In the genomic region with DNA sequence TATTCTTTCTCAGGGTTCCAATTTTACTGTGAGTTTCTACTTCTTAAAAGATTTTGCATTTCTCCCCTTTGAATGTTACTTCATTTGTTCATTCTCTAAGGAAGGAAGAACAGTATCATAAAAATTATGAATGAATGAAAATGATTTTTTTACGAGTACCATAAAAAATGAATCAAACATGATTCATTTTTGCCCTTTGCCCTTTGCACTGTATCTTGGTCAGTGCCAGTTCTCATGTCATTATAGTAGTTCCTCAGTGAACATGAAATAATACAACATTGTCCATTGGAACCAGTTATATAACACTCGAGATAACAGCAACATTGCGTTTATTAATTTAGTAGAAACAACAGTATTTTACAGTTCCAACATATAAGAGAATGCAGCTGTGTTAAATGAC, we compare ENCODE assay signal across 18 cellular contexts. TPM values are rescaled to one million over a fixed set of nuclear protein-coding genes. Genes with fewer than 3 reads are reported as not detected.
DNase-seq lines count a peak whose midpoint lies in the region; ATAC-seq, FAIRE-seq and TF ChIP-seq lines count a peak whose summit lies in the region.
"Had no signal": no experiment of that assay in that cellular context is flagged by ENCODE, and none has a peak within 500 bp of the region (broad histone marks: within the 10 kb centered on the region; RNA-seq: fewer than 3 reads in every experiment).

No MANE protein-coding gene starts in this region.

- no peak overlapping the region for H3K27ac ChIP-seq in SJCRH30
- H3K27ac ChIP-seq: BLaER1, GM23248 had no signal

- H3K36me3 ChIP-seq in SJCRH30: peaks cover 2% of the 10 kb centered on the region; the same call in 1 of the 2 replicates
- H3K36me3 ChIP-seq: HAP-1 had no signal

- no peak for DNase-seq in D721Med (ENCODE audit: insufficient read length, low spot score)
- peak; percentile 28 for DNase-seq in HT-29 (ENCODE audit: low spot score)
- DNase-seq in dermis blood vessel endothelial cell: peak; percentile 38
- peak; percentile 30 to 33 for DNase-seq in lung microvascular endothelial cell (ENCODE audit: low read depth in 2 of 2)
- no peak for DNase-seq in SJCRH30
- no peak for DNase-seq in NCI-H2029 (lab: John Stamatoyannopoulos, UW)
- DNase-seq: 8988T, AML-193, DMS79, GM23248, HFFc6 had no signal

- ATAC-seq in HG03196 (IDR thresholded peaks at IDR 0.05; ENCODE audit: unreplicated experiment) (no peak), HG03521 (IDR thresholded peaks at IDR 0.05; ENCODE audit: unreplicated experiment) (no peak)
- ATAC-seq: GM12878 had no signal

- no peaks in the 10 kb centered on the region for H3K9me3 ChIP-seq in SJCRH30 (replicated peaks)
- H3K9me3 ChIP-seq: BLaER1, HAP-1 had no signal

- no peak for TF ChIP-seq CTCF in D721Med (IDR thresholded peaks at IDR 0.05; ENCODE audit: insufficient read depth, missing control alignments)

- no peak overlapping the region for H3K4me3 ChIP-seq in SJCRH30
- H3K4me3 ChIP-seq: BLaER1, GM12878, GM23248, HAP-1 had no signal

- peak; percentile 6 for FAIRE-seq in D721Med (lab: Jason Lieb, UNC)
- FAIRE-seq: GM12878, GM18507 had no signal

- H3K4me1 ChIP-seq in SJCRH30: no peaks in the 10 kb centered on the region

- H3K27me3 ChIP-seq in SJCRH30: 0 out of 2 replicates have a peak, but pooled peaks cover 6% of the 10 kb centered on the region
- H3K27me3 ChIP-seq: BLaER1 had no signal

RNA-seq across cellular contexts. Expression of gene FLT1, which starts 28.8 kb away (rescaled TPM):
- not detected in 2 replicates for total RNA-seq in HT-29 (2014; rRNA removed; shearing (Covaris generic))
- total RNA-seq in dermis blood vessel endothelial cell (74.7 and 82.9 TPM in 2 replicates), lung microvascular endothelial cell (3.4 and 42.7 TPM in 2 replicates)
- 0.25 and 0.36 TPM in 2 replicates for total RNA-seq in SJCRH30 (2014; rRNA removed; shearing (Covaris generic))
- total RNA-seq: G401 had no signal

Comparison
In these comparisons a context has a peak if more than half of its experiments do, and no peak if none do; other contexts are left out.
1. DNase-seq: peak in HT-29 (single experiment), dermis blood vessel endothelial cell (single experiment) and lung microvascular endothelial cell (2 of 2); none in D721Med (single experiment), SJCRH30 (0 of 2) and NCI-H2029 (single experiment).